In genomic region chr17:9080983-9081382, GRCh38 we compare ENCODE assay signal across 17 cellular contexts.
"Had no signal": no experiment of that assay in that cellular context is flagged by ENCODE, and none has a peak within 500 bp of the region (broad histone marks: within the 10 kb centered on the region; RNA-seq: fewer than 3 reads in every experiment).

No MANE protein-coding gene starts in this region.

- H3K4me3 ChIP-seq: coronary artery, dorsolateral prefrontal cortex, esophagus muscularis mucosa, gastroesophageal sphincter, heart left ventricle, hepatocyte, left ventricle myocardium inferior, lower lobe of right lung, mucosa of descending colon had no signal

- H3K27me3 ChIP-seq: esophagus muscularis mucosa, foreskin keratinocyte, gastroesophageal sphincter, heart left ventricle had no signal

- ATAC-seq: foreskin keratinocyte, gastroesophageal sphincter, heart left ventricle, left cardiac atrium, lower lobe of right lung, mucosa of descending colon had no signal

- H3K4me1 Mint-ChIP-seq: mesothelial cell of epicardium had no signal

- H3K27ac ChIP-seq: coronary artery, dorsolateral prefrontal cortex, esophagus muscularis mucosa, foreskin keratinocyte, gastroesophageal sphincter, heart left ventricle, hepatocyte, left ventricle myocardium inferior, lower lobe of right lung had no signal

- H3K9me3 ChIP-seq: esophagus muscularis mucosa, gastroesophageal sphincter, heart left ventricle, left ventricle myocardium inferior, lower lobe of right lung, mucosa of descending colon had no signal

- H3K36me3 ChIP-seq: esophagus muscularis mucosa, heart left ventricle, left ventricle myocardium inferior, lower lobe of right lung had no signal

- H3K4me1 ChIP-seq: foreskin keratinocyte, lower lobe of right lung had no signal

- H3K27ac Mint-ChIP-seq: mesothelial cell of epicardium had no signal

- H3K36me3 Mint-ChIP-seq: mesothelial cell of epicardium had no signal

- H3K9me3 Mint-ChIP-seq: mesothelial cell of epicardium had no signal

- DNase-seq: dermis blood vessel endothelial cell; dorsolateral prefrontal cortex; effector CD4-positive, alpha-beta T cell; effector memory CD4-positive, alpha-beta T cell; foreskin keratinocyte; heart left ventricle; hypothalamus; left cardiac atrium; left ventricle myocardium inferior; lower lobe of right lung; mesenchymal stem cell; mucosa of descending colon had no signal

- H3K4me3 Mint-ChIP-seq: mesothelial cell of epicardium had no signal
